In genomic region chr19:39409207-39409885, GRCh38 we compare ENCODE assay signal across 1 cellular context.
TF ChIP-seq lines count a peak whose summit lies in the region.

No MANE protein-coding gene starts in this region.

TF ChIP-seq in HEK293, 187 proteins besides CTCF, POLR2A, EP300 and RAD21 (continued from another document):
- TF ChIP-seq ZFP69B (tag by site-specific recombination; IDR thresholded peaks at IDR 0.05) (peak; percentile 73), ZNF776 (tag by site-specific recombination; IDR thresholded peaks at IDR 0.05; ENCODE audit: borderline replicate concordance) (no peak), KLF16 (tag by site-specific recombination; IDR thresholded peaks at IDR 0.05) (peak; percentile 85), ZSCAN4 (tag by site-specific recombination; IDR thresholded peaks at IDR 0.05) (0 out of 2 replicates have a peak, but pooled peaks have one; percentile 43), SP3 (tag by site-specific recombination; IDR thresholded peaks at IDR 0.05) (peak; percentile 79), ZFHX2 (tag by site-specific recombination; conservative IDR thresholded peaks at IDR 0.05) (peak; percentile 66), ZNF175 (tag by site-specific recombination; IDR thresholded peaks at IDR 0.05) (no peak), ZNF391 (tag by site-specific recombination; IDR thresholded peaks at IDR 0.05; ENCODE audit: borderline replicate concordance, low read depth) (peak; percentile 33; the same call in 1 of the 2 replicates), ZNF184 (tag by site-specific recombination; IDR thresholded peaks at IDR 0.05) (no peak), ZNF148 (tag by site-specific recombination; IDR thresholded peaks at IDR 0.05; ENCODE audit: borderline replicate concordance) (peak; percentile 63; the same call in 1 of the 2 replicates), ZFP41 (tag by site-specific recombination; IDR thresholded peaks at IDR 0.05; ENCODE audit: borderline replicate concordance) (no peak), ZNF596 (tag by site-specific recombination; IDR thresholded peaks at IDR 0.05) (peak; percentile 35; the same call in 1 of the 2 replicates), ZBTB49 (tag by site-specific recombination; IDR thresholded peaks at IDR 0.05; ENCODE audit: low read depth) (no peak), ZNF677 (tag by site-specific recombination; IDR thresholded peaks at IDR 0.05) (peak; percentile 29; the same call in 1 of the 2 replicates), ZNF580 (tag by site-specific recombination; IDR thresholded peaks at IDR 0.05) (0 out of 2 replicates have a peak, but pooled peaks have one; percentile 15), ZNF571 (tag by site-specific recombination; IDR thresholded peaks at IDR 0.05) (no peak), ZNF248 (tag by site-specific recombination; IDR thresholded peaks at IDR 0.05) (no peak), ZNF48 (tag by site-specific recombination; IDR thresholded peaks at IDR 0.05) (no peak), INSM2 (tag by site-specific recombination; IDR thresholded peaks at IDR 0.05) (peak; percentile 63; the same call in 1 of the 2 replicates), ZNF2 (tag by site-specific recombination; IDR thresholded peaks at IDR 0.05) (peak; percentile 28; the same call in 1 of the 2 replicates), RBAK (tag by site-specific recombination; IDR thresholded peaks at IDR 0.05) (no peak), ZSCAN30 (tag by site-specific recombination; IDR thresholded peaks at IDR 0.05) (peak; percentile 91)
